24 cellular contexts compared by ENCODE assay signal in genomic region chr4:62037576-62037975, GRCh38.
DNase-seq lines count a peak whose midpoint lies in the region; ATAC-seq and TF ChIP-seq lines count a peak whose summit lies in the region.
"Had no signal": no experiment of that assay in that cellular context is flagged by ENCODE, and none has a peak within 500 bp of the region (broad histone marks: within the 10 kb centered on the region; RNA-seq: fewer than 3 reads in every experiment).

No MANE protein-coding gene starts in this region.

- intact Hi-C loops in upper lobe of right lung (cut with DNase I) (no loop called here), ovary (cut with DNase I) (no loop called here)

- H3K4me2 ChIP-seq in SU-DHL-6 (ENCODE audit: low read depth, low read length, poor library complexity, severe bottlenecking), result no peak overlapping the region
- H3K4me2 ChIP-seq: BLaER1 had no signal

- TF ChIP-seq POLR2A in ovary (IDR thresholded peaks at IDR 0.05), result no peak

- H4K20me1 ChIP-seq in SU-DHL-6 (ENCODE audit: low read depth, low read length), result no peaks in the 10 kb centered on the region
- H4K20me1 ChIP-seq: BLaER1 had no signal

- TF ChIP-seq CTCF in SU-DHL-6 (IDR thresholded peaks at IDR 0.05; ENCODE audit: insufficient read depth, low read length, poor library complexity, severe bottlenecking) (no peak), upper lobe of right lung (IDR thresholded peaks at IDR 0.05) (no peak), ovary (IDR thresholded peaks at IDR 0.05) (no peak)

- no peaks in the 10 kb centered on the region for H3K79me2 ChIP-seq in SU-DHL-6 (ENCODE audit: insufficient read depth, low read length)

- no peak overlapping the region for H3K9ac ChIP-seq in SU-DHL-6 (ENCODE audit: low read length)
- H3K9ac ChIP-seq: BLaER1 had no signal

- peak overlapping the region; percentile 59 for H2AFZ ChIP-seq in SU-DHL-6 (ENCODE audit: low read depth, low read length, severe bottlenecking)

- DNase-seq in kidney tubule cell (ENCODE audit: low spot score), result peak; percentile 6
- peak; percentile 80 for DNase-seq in renal cortical epithelial cell (ENCODE audit: low read depth)
- no peak for DNase-seq in upper lobe of right lung
- no peak for DNase-seq in GM03348 (ENCODE audit: low spot score)
- no peak for DNase-seq in NCI-H524 treated with DMSO at 0.1 percent for 48 hours (lab: John Stamatoyannopoulos, UW)
- no peak for DNase-seq in stimulated activated CD4-positive, alpha-beta T cell treated with anti-CD3 and anti-CD28 coated beads, Interleukin-15, amount 100 ng/mL, for 24 hours
- DNase-seq in ovary, result no peak
- DNase-seq: 8988T; ACHN; BE2C; C1 segment of cervical spinal cord; CD4-positive, alpha-beta memory T cell; CD4-positive, CD25-positive, alpha-beta regulatory T cell; CD8-positive, alpha-beta memory T cell; COR-L47; DMS 273 treated with DMSO at 0.1 percent for 48 hours; DMS153; DMS53; DMS79; DND-41; EL; GDM1 had no signal

- H3K4me1 ChIP-seq in upper lobe of right lung, result no peaks in the 10 kb centered on the region
- H3K4me1 ChIP-seq in ovary (ENCODE audit: insufficient read depth), result no peaks in the 10 kb centered on the region
- H3K4me1 ChIP-seq: BE2C, BLaER1 had no signal

- no peak overlapping the region for H3K4me3 ChIP-seq in SU-DHL-6 (ENCODE audit: insufficient read depth, low read length, poor library complexity, severe bottlenecking)
- no peak overlapping the region for H3K4me3 ChIP-seq in upper lobe of right lung
- H3K4me3 ChIP-seq in ovary, result no peak overlapping the region
- H3K4me3 ChIP-seq: BLaER1 had no signal

- no peak overlapping the region for H3K27ac ChIP-seq in SU-DHL-6 (ENCODE audit: low read depth, low read length)
- H3K27ac ChIP-seq in upper lobe of right lung, result no peak overlapping the region
- no peak overlapping the region for H3K27ac ChIP-seq in ovary
- H3K27ac ChIP-seq: BLaER1 had no signal

- WGBS in ovary, 3 donors, result 80 to 89% (median 82%) methylated on average over 5 of the region's 5 CpGs

- no peaks in the 10 kb centered on the region for H3K36me3 ChIP-seq in SU-DHL-6 (ENCODE audit: low read length)
- no peaks in the 10 kb centered on the region for H3K36me3 ChIP-seq in upper lobe of right lung
- no peaks in the 10 kb centered on the region for H3K36me3 ChIP-seq in ovary
- H3K36me3 ChIP-seq: BE2C, BLaER1 had no signal

- H3F3A ChIP-seq in SU-DHL-6 (ENCODE audit: insufficient read depth), result no peaks in the 10 kb centered on the region

- no peaks in the 10 kb centered on the region for H3K9me2 ChIP-seq in SU-DHL-6 (replicated peaks; ENCODE audit: insufficient read depth, low read length)

- no peak for TF ChIP-seq EP300 in ovary (IDR thresholded peaks at IDR 0.05)

- no peaks in the 10 kb centered on the region for H3K27me3 ChIP-seq in SU-DHL-6 (ENCODE audit: low read length)
- H3K27me3 ChIP-seq in upper lobe of right lung, result no peaks in the 10 kb centered on the region
- H3K27me3 ChIP-seq in ovary, result no peaks in the 10 kb centered on the region
- H3K27me3 ChIP-seq: BE2C, BLaER1 had no signal

- H3K9me3 ChIP-seq in SU-DHL-6 (ENCODE audit: insufficient read depth, low read length) (no peaks in the 10 kb centered on the region), upper lobe of right lung (no peaks in the 10 kb centered on the region), ovary (no peaks in the 10 kb centered on the region)
- H3K9me3 ChIP-seq: BE2C, BLaER1 had no signal

- peak; percentile 26 for ATAC-seq in upper lobe of right lung

Comparison
In these comparisons a context has a peak if more than half of its experiments do, and no peak if none do; other contexts are left out.
1. DNase-seq: peak in kidney tubule cell (single experiment) and renal cortical epithelial cell (single experiment); none in upper lobe of right lung (single experiment), GM03348 (single experiment), NCI-H524 treated with DMSO at 0.1 percent for 48 hours (single experiment), stimulated activated CD4-positive, alpha-beta T cell treated with anti-CD3 and anti-CD28 coated beads, Interleukin-15, amount 100 ng/mL, for 24 hours (single experiment) and ovary (0 of 5).